ENCODE assay signal across 29 cellular contexts in the genomic region with DNA sequence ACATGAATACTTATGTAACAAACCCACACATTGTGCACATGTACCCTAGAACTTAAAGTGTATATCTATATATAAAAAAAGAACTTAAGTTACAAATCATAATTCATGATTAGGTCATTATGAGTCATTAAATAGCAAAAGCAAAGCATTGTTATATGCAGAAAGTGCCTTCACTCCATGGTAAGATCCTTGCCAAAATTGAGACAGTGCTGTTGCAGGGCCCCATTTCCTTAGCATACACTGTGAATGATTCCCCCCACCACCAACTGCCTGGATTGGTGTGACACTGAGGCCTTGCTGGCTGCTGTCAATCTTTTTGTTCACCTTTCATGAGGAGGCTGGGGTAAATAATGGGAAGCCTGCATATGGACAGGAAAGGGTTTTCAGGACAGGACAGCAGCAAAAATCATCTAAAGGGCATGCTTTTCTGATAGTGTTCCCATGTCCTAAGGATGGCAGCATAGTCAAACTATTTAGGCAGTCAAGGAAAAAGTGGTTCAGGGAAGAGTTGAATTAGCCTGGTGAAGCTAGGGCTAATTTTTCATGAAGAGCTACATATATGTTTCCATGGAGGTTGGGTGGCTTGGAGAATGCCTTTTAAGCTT.
DNase-seq lines count a peak whose midpoint lies in the region; ATAC-seq, FAIRE-seq and TF ChIP-seq lines count a peak whose summit lies in the region.
"Had no signal": no experiment of that assay in that cellular context is flagged by ENCODE, and none has a peak within 500 bp of the region (broad histone marks: within the 10 kb centered on the region; RNA-seq: fewer than 3 reads in every experiment).

No MANE protein-coding gene starts in this region.

- no peaks in the 10 kb centered on the region for H3K79me2 ChIP-seq in osteoblast (ENCODE audit: insufficient read depth, low read length)

- H3K27ac ChIP-seq in lower lobe of right lung, result no peak overlapping the region
- H3K27ac ChIP-seq in osteoblast (ENCODE audit: low read depth, low read length), result no peak overlapping the region
- H3K27ac ChIP-seq: 22Rv1, coronary artery, HL-60, neutrophil, prostate gland, suprapubic skin, VCaP had no signal

- H3K9me3 ChIP-seq in MG63 (no peaks in the 10 kb centered on the region), lower lobe of right lung (no peaks in the 10 kb centered on the region), osteoblast (ENCODE audit: low read depth, low read length) (no peaks in the 10 kb centered on the region)
- H3K9me3 ChIP-seq: neutrophil, prostate gland had no signal

- FAIRE-seq in bronchial epithelial cell (lab: Jason Lieb, UNC), result no peak
- FAIRE-seq: frontal cortex, HepG2 had no signal

- no peak for ATAC-seq in lower lobe of right lung
- ATAC-seq: sciatic nerve had no signal

- TF ChIP-seq CTCF in bronchial epithelial cell (IDR thresholded peaks at IDR 0.05; ENCODE audit: insufficient read depth, low read length, severe bottlenecking) (no peak), lower lobe of right lung (IDR thresholded peaks at IDR 0.05) (no peak), osteoblast (IDR thresholded peaks at IDR 0.05; ENCODE audit: extremely low read depth, low read depth, low read length) (no peak)

- H2AFZ ChIP-seq in osteoblast (ENCODE audit: low read length), result no peak overlapping the region

- no peaks in the 10 kb centered on the region for H4K20me1 ChIP-seq in osteoblast (ENCODE audit: insufficient read depth, low read length)

- H3K4me3 ChIP-seq in MG63 (no peak overlapping the region), bronchial epithelial cell (ENCODE audit: low read depth, low read length) (no peak overlapping the region), lower lobe of right lung (no peak overlapping the region), osteoblast (ENCODE audit: insufficient read depth, low read length) (no peak overlapping the region)
- H3K4me3 ChIP-seq: coronary artery, prostate gland, suprapubic skin had no signal

- no peak overlapping the region for H3K4me2 ChIP-seq in osteoblast (ENCODE audit: insufficient read depth, low read length)

- peak; percentile 10 for DNase-seq in DMS53 (lab: John Stamatoyannopoulos, UW)
- no peak for DNase-seq in DMS53 treated with DMSO at 0.1 percent for 48 hours (lab: John Stamatoyannopoulos, UW; ENCODE audit: unreplicated experiment)
- peak; percentile 28 for DNase-seq in MG63
- peak; percentile 77 for DNase-seq in bronchial epithelial cell (ENCODE audit: low read depth)
- peak; percentile 11 for DNase-seq in iPS-NIHi7 (ENCODE audit: extremely low spot score)
- DNase-seq in lower lobe of right lung, result no peak
- no peak for DNase-seq in osteoblast (ENCODE audit: insufficient read length, low spot score, missing footprints)
- DNase-seq in activated CD4-positive, CD25-positive, alpha-beta regulatory T cell treated with anti-CD3 and anti-CD28 coated beads, Interleukin-2, amount 50 U/mL, for 72 hours, result no peak
- DNase-seq: activated CD4-positive, alpha-beta T cell treated with anti-CD3 and anti-CD28 coated beads for 48 hours; activated CD8-positive, alpha-beta memory T cell treated with anti-CD3 and anti-CD28 coated beads for 24 hours; activated naive CD4-positive, alpha-beta T cell treated with Interleukin-2 at 50 U/mL for 16 hours; CD4-positive, CD25-positive, alpha-beta regulatory T cell; effector memory CD4-positive, alpha-beta T cell; erythroblast; naive B cell; NCI-H1092 treated with DMSO at 0.1 percent for 48 hours; NCI-H2029; NCI-H82; stimulated activated naive CD4-positive, alpha-beta T cell had no signal

- no peaks in the 10 kb centered on the region for H3K36me3 ChIP-seq in MG63
- H3K36me3 ChIP-seq in bronchial epithelial cell (ENCODE audit: control insufficient read depth, insufficient read depth, low read length), result no peaks in the 10 kb centered on the region
- H3K36me3 ChIP-seq in lower lobe of right lung, result no peaks in the 10 kb centered on the region
- no peaks in the 10 kb centered on the region for H3K36me3 ChIP-seq in osteoblast (ENCODE audit: insufficient read depth, low read length)
- H3K36me3 ChIP-seq: neutrophil, prostate gland, suprapubic skin had no signal

- intact Hi-C loops in lower lobe of right lung (cut with DNase I), result no loop called here

- H3K4me1 ChIP-seq in lower lobe of right lung (no peaks in the 10 kb centered on the region), osteoblast (ENCODE audit: insufficient read depth, low read length) (no peaks in the 10 kb centered on the region)
- H3K4me1 ChIP-seq: prostate gland, suprapubic skin had no signal

- H3K27me3 ChIP-seq in MG63 (no peaks in the 10 kb centered on the region), bronchial epithelial cell (ENCODE audit: control insufficient read depth, insufficient read depth, low read length) (no peaks in the 10 kb centered on the region), lower lobe of right lung (ENCODE audit: low read depth) (no peaks in the 10 kb centered on the region), osteoblast (ENCODE audit: insufficient read depth, low read length) (no peaks in the 10 kb centered on the region)
- H3K27me3 ChIP-seq: neutrophil, suprapubic skin had no signal

Comparison
In these comparisons a context has a peak if more than half of its experiments do, and no peak if none do; other contexts are left out.
1. DNase-seq: peak in DMS53 (single experiment), MG63 (single experiment), bronchial epithelial cell (single experiment) and iPS-NIHi7 (single experiment); none in DMS53 treated with DMSO at 0.1 percent for 48 hours (single experiment), lower lobe of right lung (single experiment), osteoblast (single experiment) and activated CD4-positive, CD25-positive, alpha-beta regulatory T cell treated with anti-CD3 and anti-CD28 coated beads, Interleukin-2, amount 50 U/mL, for 72 hours (single experiment).